21 cellular contexts compared by ENCODE assay signal in the genomic region with DNA sequence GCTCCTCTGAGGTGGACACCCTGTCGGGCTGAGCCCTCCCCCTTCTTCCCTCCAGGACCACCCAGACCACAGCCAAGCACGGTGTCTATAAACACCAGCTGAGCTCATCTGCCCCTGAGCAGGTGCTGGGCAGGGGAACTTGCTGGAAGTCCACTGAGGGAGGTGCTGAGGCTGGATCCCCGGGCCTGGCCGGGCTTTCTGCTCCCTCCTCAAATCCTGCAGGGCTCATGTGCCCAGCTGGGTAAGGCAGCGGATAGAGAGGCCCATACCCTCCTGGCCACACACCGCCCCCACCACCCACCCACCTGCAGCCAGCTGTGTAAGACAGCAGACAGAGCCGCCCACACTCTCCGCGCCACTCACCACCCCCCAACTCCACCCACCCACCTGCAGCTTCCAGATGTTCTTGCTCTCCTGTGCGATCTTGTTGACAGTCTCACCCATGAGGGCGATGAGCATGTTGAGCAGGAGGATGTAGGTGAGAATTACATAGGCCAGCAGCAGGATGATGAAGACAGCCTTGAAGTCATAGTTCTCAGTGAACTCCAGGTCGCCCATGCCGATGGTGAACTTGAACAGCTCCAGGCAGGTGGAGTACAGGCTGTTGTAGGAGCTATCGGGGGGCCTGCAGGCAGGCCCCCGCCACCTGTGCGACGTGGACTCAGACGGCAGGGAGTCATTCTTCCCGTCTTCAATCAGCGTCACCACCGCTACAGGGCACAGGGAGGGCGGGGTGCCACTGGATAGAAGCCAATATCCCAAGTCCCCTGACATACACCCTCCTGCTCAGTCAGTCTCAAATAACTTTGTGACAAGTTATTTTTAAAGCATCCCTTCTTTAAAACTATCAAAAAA.
"Had no signal": no experiment of that assay in that cellular context is flagged by ENCODE, and none has a peak within 500 bp of the region (broad histone marks: within the 10 kb centered on the region; RNA-seq: fewer than 3 reads in every experiment).

No MANE protein-coding gene starts in this region.

- FAIRE-seq: bronchial epithelial cell, RCC 7860 had no signal

- DNase-seq: activated CD4-positive, alpha-beta T cell treated with anti-CD3 and anti-CD28 coated beads for 48 hours; activated CD4-positive, alpha-beta T cell treated with anti-CD3 and anti-CD28 coated beads, Interleukin-2, amount 50 U/mL, for 4 hours; activated CD4-positive, CD25-positive, alpha-beta regulatory T cell treated with anti-CD3 and anti-CD28 coated beads, Interleukin-2, amount 50 U/mL, for 72 hours; activated CD8-positive, alpha-beta memory T cell treated with anti-CD3 and anti-CD28 coated beads, Interleukin-2, amount 50 U/mL, for 48 hours; activated CD8-positive, alpha-beta T cell treated with anti-CD3 and anti-CD28 coated beads, Interleukin-2, amount 10 ng/mL, durations not matched to agents 7 days and 5 days; activated naive CD4-positive, alpha-beta T cell; activated T-cell treated with anti-CD3 and anti-CD28 coated beads, Interleukin-2, amount 50 U/mL, for 1 hour; aorta; central memory CD4-positive, alpha-beta T cell; Karpas-422; NCI-H1048; NCI-H146; NCI-H187 treated with DMSO at 0.1 percent for 48 hours; NCI-H2081 treated with DMSO at 0.1 percent for 48 hours; NCI-H226; NCI-H526; NCI-H82; SHP77 treated with DMSO at 0.1 percent for 48 hours had no signal

- ATAC-seq: activated CD8-positive, alpha-beta T cell treated with anti-CD3 and anti-CD28 coated beads, Interleukin-2, amount 10 ng/mL, durations not matched to agents 7 days and 5 days; WTC11 had no signal
